ENCODE assay signal across 9 cellular contexts in genomic region chr4:140243345-140243753, GRCh38.
DNase-seq lines count a peak whose midpoint lies in the region; ATAC-seq and TF ChIP-seq lines count a peak whose summit lies in the region.
"Had no signal": no experiment of that assay in that cellular context is flagged by ENCODE, and none has a peak within 500 bp of the region (broad histone marks: within the 10 kb centered on the region; RNA-seq: fewer than 3 reads in every experiment).

No MANE protein-coding gene starts in this region.

- no peaks in the 10 kb centered on the region for H3K9me3 Mint-ChIP-seq in stimulated activated naive B cell treated with anti-CD40 and anti-IgM and Interleukin-4, amounts not matched to agents 10 μg/mL and 1 μg/mL and 100 μg/mL, for 72 hours

- no peaks in the 10 kb centered on the region for H3K27me3 ChIP-seq in colonic mucosa
- H3K27me3 ChIP-seq: SJSA1 had no signal

- H3K36me3 Mint-ChIP-seq in stimulated activated naive B cell treated with anti-CD40 and anti-IgM and Interleukin-4, amounts not matched to agents 10 μg/mL and 1 μg/mL and 100 μg/mL, for 72 hours: no peaks in the 10 kb centered on the region

- peak overlapping the region; percentile 87 for H3K27ac Mint-ChIP-seq in stimulated activated naive B cell treated with anti-CD40 and anti-IgM and Interleukin-4, amounts not matched to agents 10 μg/mL and 1 μg/mL and 100 μg/mL, for 72 hours

- CTCF ChIA-PET in GM10248 (lab: Yijun Ruan, JAX): interaction anchor here (1.1 to 4.9 kb wide), 3 partner anchors 10 to 117 kb away, joined by 3 to 45 read pairs (median 7); no protein-coding TSS in a partner anchor

- H3K9ac ChIP-seq in colonic mucosa (ENCODE audit: low read depth in 2 of 2, low read length in 2 of 2): peak overlapping the region in 1 of 2 donors; percentile 75

- intact Hi-C loops in colonic mucosa (cut with DNase I): no loop called here

- no peak overlapping the region for H3K4me3 ChIP-seq in colonic mucosa
- H3K4me3 ChIP-seq: SJSA1 had no signal

- peaks cover 1 to 4% of the 10 kb centered on the region in 2 donors for H3K27me3 Mint-ChIP-seq in stimulated activated naive B cell treated with anti-CD40 and anti-IgM and Interleukin-4, amounts not matched to agents 10 μg/mL and 1 μg/mL and 100 μg/mL, for 72 hours

- ATAC-seq in GM19351 (IDR thresholded peaks at IDR 0.05; ENCODE audit: unreplicated experiment): peak; percentile 66
- ATAC-seq in HG03175 (IDR thresholded peaks at IDR 0.05; ENCODE audit: unreplicated experiment): peak; percentile 61
- peak; percentile 85 to 97 for ATAC-seq in stimulated activated naive B cell treated with anti-CD40 and anti-IgM and Interleukin-4, amounts not matched to agents 10 μg/mL and 1 μg/mL and 100 μg/mL, for 72 hours (replicated peaks)

- H3K27ac ChIP-seq in colonic mucosa: peak overlapping the region; percentile 86
- H3K27ac ChIP-seq: SJSA1 had no signal

- no peak for TF ChIP-seq CTCF in GM10248 (IDR thresholded peaks at IDR 0.05; ENCODE audit: control extremely low read depth, extremely low read depth, low read depth, missing control alignments)
- TF ChIP-seq CTCF in colonic mucosa (IDR thresholded peaks at IDR 0.05): no peak

- POLR2A ChIA-PET in GM10248 (lab: Yijun Ruan, JAX): no interaction called here

- DNase-seq in GM10248 (ENCODE audit: extremely low spot score) (peak; percentile 45), NCI-H345 (lab: John Stamatoyannopoulos, UW) (peak; percentile 76), colonic mucosa (peak; percentile 78), H4 (ENCODE audit: low spot score) (no peak), GOT3 (lab: John Stamatoyannopoulos, UW) (no peak)
- DNase-seq in stimulated activated naive B cell treated with anti-CD40 and anti-IgM and Interleukin-4, amounts not matched to agents 10 μg/mL and 1 μg/mL and 100 μg/mL, for 72 hours: peak; percentile 43

- H3K4me1 ChIP-seq in colonic mucosa: peaks cover 9% of the 10 kb centered on the region

- no peaks in the 10 kb centered on the region for H3K9me3 ChIP-seq in colonic mucosa
- H3K9me3 ChIP-seq: SJSA1 had no signal

- H3K4me1 Mint-ChIP-seq in stimulated activated naive B cell treated with anti-CD40 and anti-IgM and Interleukin-4, amounts not matched to agents 10 μg/mL and 1 μg/mL and 100 μg/mL, for 72 hours: peaks cover 37 to 45% of the 10 kb centered on the region in 2 donors

- H3K36me3 ChIP-seq in colonic mucosa: no peaks in the 10 kb centered on the region
- H3K36me3 ChIP-seq: SJSA1 had no signal

- H3K4me3 Mint-ChIP-seq in stimulated activated naive B cell treated with anti-CD40 and anti-IgM and Interleukin-4, amounts not matched to agents 10 μg/mL and 1 μg/mL and 100 μg/mL, for 72 hours: peak overlapping the region; percentile 31 to 69

Comparison
In these comparisons a context has a peak if more than half of its experiments do, and no peak if none do; other contexts are left out.
1. DNase-seq: peak in GM10248 (single experiment), NCI-H345 (single experiment), colonic mucosa (single experiment) and stimulated activated naive B cell treated with anti-CD40 and anti-IgM and Interleukin-4, amounts not matched to agents 10 μg/mL and 1 μg/mL and 100 μg/mL, for 72 hours (single experiment); none in H4 (single experiment) and GOT3 (single experiment).
2. Peak in every context shown above with its lines, with median percentiles within 50 percentile points of each other: ATAC-seq.